In the genomic region with DNA sequence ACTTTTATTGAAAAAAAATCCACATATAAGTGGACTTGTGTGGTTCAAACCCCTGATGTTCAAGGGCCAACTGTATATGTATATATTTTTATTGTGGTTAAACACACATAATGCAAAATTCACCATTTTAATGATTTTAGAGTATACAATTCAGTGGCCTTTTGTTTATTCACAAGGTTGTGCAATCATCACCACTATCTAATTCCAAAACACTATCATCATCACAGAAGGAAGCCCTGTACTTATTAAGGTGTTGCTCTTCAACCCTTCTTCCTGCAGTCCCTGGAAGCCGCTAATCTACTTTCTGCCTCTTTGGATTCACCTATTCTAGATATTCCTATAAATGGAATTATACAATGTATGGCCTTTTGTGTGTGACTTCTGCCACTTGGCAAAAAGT, we compare ENCODE assay signal across 32 cellular contexts.
"Had no signal": no experiment of that assay in that cellular context is flagged by ENCODE, and none has a peak within 500 bp of the region (broad histone marks: within the 10 kb centered on the region; RNA-seq: fewer than 3 reads in every experiment).

No MANE protein-coding gene starts in this region.

- DNase-seq: activated B cell treated with CpG ODN at 0.5 μM for 24 hours; activated CD4-positive, alpha-beta T cell treated with anti-CD3 and anti-CD28 coated beads for 48 hours; activated CD4-positive, alpha-beta T cell treated with anti-CD3 and anti-CD28 coated beads, Interleukin-2, amount 50 U/mL, for 1 hour; activated CD4-positive, alpha-beta T cell treated with anti-CD3 and anti-CD28 coated beads, Interleukin-2, amount 50 U/mL, for 48 hours; activated CD8-positive, alpha-beta memory T cell treated with anti-CD3 and anti-CD28 coated beads for 24 hours; activated CD8-positive, alpha-beta T cell treated with anti-CD3 and anti-CD28 coated beads for 36 hours; activated effector memory CD4-positive, alpha-beta T cell treated with Interleukin-2 at 50 U/mL for 16 hours; activated naive CD4-positive, alpha-beta T cell treated with anti-CD3 and anti-CD28 coated beads for 36 hours; activated naive CD8-positive, alpha-beta T cell treated with anti-CD3 and anti-CD28 coated beads for 36 hours; activated naive CD8-positive, alpha-beta T cell treated with anti-CD3 and anti-CD28 coated beads, Interleukin-2, amount 50 U/mL, for 24 hours; activated T-cell treated with anti-CD3 and anti-CD28 coated beads, Interleukin-2, amount 50 U/mL, for 4 hours; amniotic stem cell; anterior cingulate cortex; brain microvascular endothelial cell; caudate nucleus; cortex of kidney; dermis blood vessel endothelial cell; effector CD4-positive, alpha-beta T cell; effector memory CD8-positive, alpha-beta T cell; esophagus squamous epithelium; foreskin fibroblast; head of caudate nucleus; T-helper 1 cell; T-helper 17 cell; T1000; WERI-Rb-1 had no signal

- H3K27ac ChIP-seq: brain microvascular endothelial cell, epithelial cell of prostate, esophagus squamous epithelium, WERI-Rb-1 had no signal

- FAIRE-seq: astrocyte, colon, frontal cortex had no signal

- ATAC-seq: activated CD4-positive, CD25-positive, alpha-beta regulatory T cell treated with anti-CD3 and anti-CD28 coated beads, Interleukin-2, amount 50 U/mL, for 24 hours; activated CD8-positive, alpha-beta T cell treated with anti-CD3 and anti-CD28 coated beads for 36 hours; activated naive CD8-positive, alpha-beta T cell treated with anti-CD3 and anti-CD28 coated beads, Interleukin-2, amount 50 U/mL, for 24 hours; activated T-cell treated with anti-CD3 and anti-CD28 coated beads, Interleukin-2, amount 50 U/mL, for 4 hours; activated T-helper 17 cell treated with anti-CD3 and anti-CD28 coated beads, Interleukin-2, amount 50 U/mL, for 72 hours; effector memory CD8-positive, alpha-beta T cell; T-helper 17 cell had no signal

- H3K4me3 ChIP-seq: esophagus squamous epithelium had no signal

- H3K36me3 ChIP-seq: brain microvascular endothelial cell, esophagus squamous epithelium, WERI-Rb-1 had no signal

- H3K27me3 ChIP-seq: brain microvascular endothelial cell, esophagus squamous epithelium had no signal
